9 cellular contexts compared by ENCODE assay signal in genomic region chr2:84959494-84960156, GRCh38. TPM values are rescaled to one million over a fixed set of nuclear protein-coding genes. Genes with fewer than 3 reads are reported as not detected.
DNase-seq lines count a peak whose midpoint lies in the region; ATAC-seq and TF ChIP-seq lines count a peak whose summit lies in the region.
"Had no signal": no experiment of that assay in that cellular context is flagged by ENCODE, and none has a peak within 500 bp of the region (broad histone marks: within the 10 kb centered on the region; RNA-seq: fewer than 3 reads in every experiment).

No MANE protein-coding gene starts in this region.

- BruUV-seq in A673 (replicated peaks; lab: Mats Ljungman, UMichigan), result no TSS peak

- TF ChIP-seq CTCF in C4-2B (conservative IDR thresholded peaks at IDR 0.05), result no peak
- TF ChIP-seq CTCF in A673 (conservative IDR thresholded peaks at IDR 0.05; ENCODE audit: low read depth, low read length), result no peak

- CTCF ChIA-PET in activated CD8-positive, alpha-beta T cell treated with anti-CD3 and anti-CD28 coated beads, Interleukin-2, amount 10 ng/mL, durations not matched to agents 7 days and 5 days (lab: Charles Lee), result interaction anchor here (1.0 to 2.2 kb wide), 4 partner anchors 8 to 34 kb away, joined by 3 to 11 read pairs (median 5); no protein-coding TSS in a partner anchor
- CTCF ChIA-PET in A673 (lab: Charles Lee), result interaction anchor here (0.6 kb wide), 1 partner anchor 52 kb away, joined by 4 read pairs; no protein-coding TSS in a partner anchor

- no peaks in the 10 kb centered on the region for H3K27me3 Mint-ChIP-seq in activated CD8-positive, alpha-beta T cell treated with anti-CD3 and anti-CD28 coated beads, Interleukin-2, amount 10 ng/mL, durations not matched to agents 7 days and 5 days (ENCODE audit: low read depth)
- peaks cover 0 to 3% (median 0%) of the 10 kb centered on the region in 3 donors for H3K27me3 Mint-ChIP-seq in immature natural killer cell (ENCODE audit: low read depth in 3 of 3)

- peaks cover 27% of the 10 kb centered on the region for H3K4me1 Mint-ChIP-seq in activated CD8-positive, alpha-beta T cell treated with anti-CD3 and anti-CD28 coated beads, Interleukin-2, amount 10 ng/mL, durations not matched to agents 7 days and 5 days (ENCODE audit: low read depth)
- peaks cover 14 to 26% of the 10 kb centered on the region in 2 donors for H3K4me1 Mint-ChIP-seq in immature natural killer cell

- DNase-seq in HCEC 1CT (peak; percentile 32), immature natural killer cell (no peak), nucleus accumbens (lab: John Stamatoyannopoulos, UW) (no peak), posterior cingulate gyrus (no peak), A673 (ENCODE audit: low spot score) (no peak)
- no peak for DNase-seq in activated CD8-positive, alpha-beta T cell treated with anti-CD3 and anti-CD28 coated beads, Interleukin-2, amount 10 ng/mL, durations not matched to agents 7 days and 5 days
- DNase-seq: right cardiac atrium had no signal

- no peaks in the 10 kb centered on the region for H3K9me3 Mint-ChIP-seq in activated CD8-positive, alpha-beta T cell treated with anti-CD3 and anti-CD28 coated beads, Interleukin-2, amount 10 ng/mL, durations not matched to agents 7 days and 5 days (ENCODE audit: insufficient read depth)
- H3K9me3 Mint-ChIP-seq in immature natural killer cell, result no peaks in the 10 kb centered on the region

- intact Hi-C loops in posterior cingulate gyrus (cut with DNase I) (no loop called here), A673 (cut with micrococcal nuclease; ENCODE audit: unreplicated experiment) (no loop called here)

- H3K27me3 ChIP-seq in A673 (replicated peaks; ENCODE audit: insufficient read depth, low read depth, low read length, poor library complexity), result no peaks in the 10 kb centered on the region

- H3K36me3 ChIP-seq in A673 (ENCODE audit: insufficient read depth, low read length, poor library complexity, severe bottlenecking), result peaks cover 14% of the 10 kb centered on the region

- H3K4me1 ChIP-seq in A673 (ENCODE audit: insufficient read depth, low read length, poor library complexity, severe bottlenecking), result no peaks in the 10 kb centered on the region

- H3K27ac Mint-ChIP-seq in activated CD8-positive, alpha-beta T cell treated with anti-CD3 and anti-CD28 coated beads, Interleukin-2, amount 10 ng/mL, durations not matched to agents 7 days and 5 days, result peak overlapping the region; percentile 49
- peak overlapping the region in 4 of 6 donors; percentile 3 to 64 (median 32) for H3K27ac Mint-ChIP-seq in immature natural killer cell

- H3K4me3 Mint-ChIP-seq in activated CD8-positive, alpha-beta T cell treated with anti-CD3 and anti-CD28 coated beads, Interleukin-2, amount 10 ng/mL, durations not matched to agents 7 days and 5 days, result no peak overlapping the region
- H3K4me3 Mint-ChIP-seq in immature natural killer cell, result no peak overlapping the region

- peak overlapping the region; percentile 94 for H3K27ac ChIP-seq in C4-2B
- no peak overlapping the region for H3K27ac ChIP-seq in A673 (ENCODE audit: low read depth, low read length, poor library complexity, severe bottlenecking)

- H3K4me3 ChIP-seq in A673 (ENCODE audit: low read depth, low read length, poor library complexity, severe bottlenecking), result no peak overlapping the region

- ATAC-seq in activated CD8-positive, alpha-beta T cell treated with anti-CD3 and anti-CD28 coated beads, Interleukin-2, amount 10 ng/mL, durations not matched to agents 7 days and 5 days, result no peak
- no peak for ATAC-seq in GM19463 (IDR thresholded peaks at IDR 0.05; ENCODE audit: unreplicated experiment)
- ATAC-seq: right cardiac atrium had no signal

- no peaks in the 10 kb centered on the region for H3K9me3 ChIP-seq in A673 (ENCODE audit: low read depth, low read length, poor library complexity, severe bottlenecking)

- H3K36me3 Mint-ChIP-seq in activated CD8-positive, alpha-beta T cell treated with anti-CD3 and anti-CD28 coated beads, Interleukin-2, amount 10 ng/mL, durations not matched to agents 7 days and 5 days (ENCODE audit: low read depth), result peaks cover 50% of the 10 kb centered on the region
- peaks cover 0 to 14% (median 13%) of the 10 kb centered on the region in 3 donors for H3K36me3 Mint-ChIP-seq in immature natural killer cell

- POLR2A ChIA-PET in activated CD8-positive, alpha-beta T cell treated with anti-CD3 and anti-CD28 coated beads, Interleukin-2, amount 10 ng/mL, durations not matched to agents 7 days and 5 days (lab: Charles Lee), result interaction anchor here (0.7 to 3.3 kb wide), 4 partner anchors 9 to 20 kb away, joined by 3 to 17 read pairs (median 3); no protein-coding TSS in a partner anchor
- POLR2A ChIA-PET in A673 (lab: Charles Lee; ENCODE audit: low non-redundant PET), result no interaction called here

RNA-seq across cellular contexts. Expression of gene KCMF1, which starts 11.3 kb away (rescaled TPM):
- total RNA-seq in activated CD8-positive, alpha-beta T cell treated with anti-CD3 and anti-CD28 coated beads, Interleukin-2, amount 10 ng/mL, durations not matched to agents 7 days and 5 days, result 10 to 100 TPM; 88.9 to 92.5 TPM
- polyA plus RNA-seq in immature natural killer cell, result 10 to 100 TPM; 19.4 to 29.2 (median 25.5) TPM
- 108 and 110 TPM in 2 replicates for total RNA-seq in A673 (2021)

RNA-seq across cellular contexts. Expression of gene TMSB10, which starts 54.2 kb away (rescaled TPM):
- 1,000 to 10,000 TPM; 4,520 to 4,885 TPM for total RNA-seq in activated CD8-positive, alpha-beta T cell treated with anti-CD3 and anti-CD28 coated beads, Interleukin-2, amount 10 ng/mL, durations not matched to agents 7 days and 5 days
- 1,000 to 10,000 TPM; 4,386 to 7,531 (median 5,397) TPM for polyA plus RNA-seq in immature natural killer cell
- total RNA-seq in A673 (2021), result 2,146 and 2,488 TPM in 2 replicates
